Comparison of ENCODE assay signal across 17 cellular contexts in the genomic region with DNA sequence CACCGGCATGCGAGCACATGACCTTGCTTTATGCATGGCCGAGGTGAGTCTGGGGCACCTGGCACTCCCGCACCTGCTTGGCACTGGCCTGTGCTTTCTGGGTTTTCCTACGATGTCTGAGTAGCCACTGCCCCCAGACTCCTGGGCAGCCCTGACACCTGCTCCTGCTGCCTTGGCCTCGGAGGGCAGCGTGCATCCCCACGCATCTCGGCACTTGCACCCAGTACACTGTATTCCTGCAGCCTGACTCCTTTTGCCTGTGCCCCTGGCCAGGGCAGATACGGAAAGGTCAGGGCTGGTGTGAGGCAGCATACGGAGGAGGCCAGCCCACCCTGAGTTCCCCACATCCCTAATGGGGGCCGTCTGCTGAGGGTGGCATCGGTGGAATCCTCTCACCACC.
A peak's percentile ranks its signal among the peaks of the same experiment; 100 is the strongest.
DNase-seq lines count a peak whose midpoint lies in the region; ATAC-seq and TF ChIP-seq lines count a peak whose summit lies in the region.
"Had no signal": no experiment of that assay in that cellular context is flagged by ENCODE, and none has a peak within 500 bp of the region (broad histone marks: within the 10 kb centered on the region; RNA-seq: fewer than 3 reads in every experiment).

No MANE protein-coding gene starts in this region.

- TF ChIP-seq POLR2A in upper lobe of left lung (IDR thresholded peaks at IDR 0.05) = no peak

- intact Hi-C loops in activated CD4-positive, alpha-beta T cell treated with anti-CD3 and anti-CD28 coated beads, Interleukin-2, amount 10 ng/mL, durations not matched to agents 24 days and 14 days (cut with micrococcal nuclease) = no loop called here

- H3K36me3 Mint-ChIP-seq in activated CD4-positive, alpha-beta T cell treated with anti-CD3 and anti-CD28 coated beads, Interleukin-2, amount 10 ng/mL, durations not matched to agents 24 days and 14 days (ENCODE audit: low read depth) = no peaks in the 10 kb centered on the region
- no peaks in the 10 kb centered on the region for H3K36me3 Mint-ChIP-seq in osteocyte (ENCODE audit: unreplicated experiment)
- no peaks in the 10 kb centered on the region for H3K36me3 Mint-ChIP-seq in activated CD8-positive, alpha-beta T cell treated with anti-CD3 and anti-CD28 coated beads, Interleukin-2, amount 10 ng/mL, durations not matched to agents 7 days and 5 days (ENCODE audit: low read depth)
- H3K36me3 Mint-ChIP-seq: CD4-positive, CD25-positive, alpha-beta regulatory T cell had no signal

- no peaks in the 10 kb centered on the region for H3K4me1 Mint-ChIP-seq in activated CD4-positive, alpha-beta T cell treated with anti-CD3 and anti-CD28 coated beads, Interleukin-2, amount 10 ng/mL, durations not matched to agents 24 days and 14 days
- H3K4me1 Mint-ChIP-seq in osteocyte (ENCODE audit: unreplicated experiment) = no peaks in the 10 kb centered on the region
- no peaks in the 10 kb centered on the region for H3K4me1 Mint-ChIP-seq in activated CD8-positive, alpha-beta T cell treated with anti-CD3 and anti-CD28 coated beads, Interleukin-2, amount 10 ng/mL, durations not matched to agents 7 days and 5 days (ENCODE audit: low read depth)
- H3K4me1 Mint-ChIP-seq in stimulated activated naive CD8-positive, alpha-beta T cell treated with anti-CD3 and anti-CD28 coated beads, Interleukin-15, amount 100 ng/mL, for 72 hours = no peaks in the 10 kb centered on the region
- H3K4me1 Mint-ChIP-seq: CD4-positive, CD25-positive, alpha-beta regulatory T cell had no signal

- no peaks in the 10 kb centered on the region for H3K36me3 ChIP-seq in upper lobe of left lung
- H3K36me3 ChIP-seq: BLaER1 had no signal

- CTCF ChIA-PET in activated CD8-positive, alpha-beta T cell treated with anti-CD3 and anti-CD28 coated beads, Interleukin-2, amount 10 ng/mL, durations not matched to agents 7 days and 5 days (lab: Charles Lee) = no interaction called here

- no peak overlapping the region for H3K4me3 Mint-ChIP-seq in activated CD4-positive, alpha-beta T cell treated with anti-CD3 and anti-CD28 coated beads, Interleukin-2, amount 10 ng/mL, durations not matched to agents 24 days and 14 days
- no peak overlapping the region for H3K4me3 Mint-ChIP-seq in osteocyte (ENCODE audit: unreplicated experiment)
- no peak overlapping the region for H3K4me3 Mint-ChIP-seq in activated CD8-positive, alpha-beta T cell treated with anti-CD3 and anti-CD28 coated beads, Interleukin-2, amount 10 ng/mL, durations not matched to agents 7 days and 5 days
- no peak overlapping the region for H3K4me3 Mint-ChIP-seq in stimulated activated naive CD8-positive, alpha-beta T cell treated with anti-CD3 and anti-CD28 coated beads, Interleukin-15, amount 100 ng/mL, for 72 hours
- H3K4me3 Mint-ChIP-seq: CD4-positive, CD25-positive, alpha-beta regulatory T cell; HFFc6 had no signal

- H3K4me1 ChIP-seq in upper lobe of left lung = peaks cover 0 to 3% (median 0%) of the 10 kb centered on the region in 4 donors

- TF ChIP-seq CTCF in osteocyte (IDR thresholded peaks at IDR 0.05) (no peak), upper lobe of left lung (IDR thresholded peaks at IDR 0.05) (no peak)

- no peaks in the 10 kb centered on the region for H3K27me3 Mint-ChIP-seq in activated CD4-positive, alpha-beta T cell treated with anti-CD3 and anti-CD28 coated beads, Interleukin-2, amount 10 ng/mL, durations not matched to agents 24 days and 14 days
- H3K27me3 Mint-ChIP-seq in osteocyte (ENCODE audit: unreplicated experiment) = no peaks in the 10 kb centered on the region
- no peaks in the 10 kb centered on the region for H3K27me3 Mint-ChIP-seq in activated CD8-positive, alpha-beta T cell treated with anti-CD3 and anti-CD28 coated beads, Interleukin-2, amount 10 ng/mL, durations not matched to agents 7 days and 5 days (ENCODE audit: low read depth)
- no peaks in the 10 kb centered on the region for H3K27me3 Mint-ChIP-seq in stimulated activated naive CD8-positive, alpha-beta T cell treated with anti-CD3 and anti-CD28 coated beads, Interleukin-15, amount 100 ng/mL, for 72 hours

- no peaks in the 10 kb centered on the region for H3K27me3 ChIP-seq in upper lobe of left lung
- H3K27me3 ChIP-seq: BLaER1 had no signal

- no peak overlapping the region for H3K4me3 ChIP-seq in upper lobe of left lung
- H3K4me3 ChIP-seq: BLaER1 had no signal

- H3K27ac ChIP-seq in upper lobe of left lung = no peak overlapping the region
- H3K27ac ChIP-seq: 22Rv1, BLaER1 had no signal

- H3K9me3 ChIP-seq in upper lobe of left lung = no peaks in the 10 kb centered on the region
- H3K9me3 ChIP-seq: BLaER1 had no signal

- ATAC-seq in upper lobe of left lung (ENCODE audit: low FRiP score in 2 of 2) = peak in 1 of 2 donors; percentile 4
- no peak for ATAC-seq in activated CD8-positive, alpha-beta T cell treated with anti-CD3 and anti-CD28 coated beads, Interleukin-2, amount 10 ng/mL, durations not matched to agents 7 days and 5 days
- no peak for ATAC-seq in stimulated activated naive CD8-positive, alpha-beta T cell treated with anti-CD3 and anti-CD28 coated beads, Interleukin-15, amount 100 ng/mL, for 72 hours
- ATAC-seq: HepG2 had no signal

- H3K27ac Mint-ChIP-seq in activated CD4-positive, alpha-beta T cell treated with anti-CD3 and anti-CD28 coated beads, Interleukin-2, amount 10 ng/mL, durations not matched to agents 24 days and 14 days = no peak overlapping the region
- H3K27ac Mint-ChIP-seq in osteocyte (ENCODE audit: unreplicated experiment) = no peak overlapping the region
- no peak overlapping the region for H3K27ac Mint-ChIP-seq in activated CD8-positive, alpha-beta T cell treated with anti-CD3 and anti-CD28 coated beads, Interleukin-2, amount 10 ng/mL, durations not matched to agents 7 days and 5 days
- H3K27ac Mint-ChIP-seq in stimulated activated naive CD8-positive, alpha-beta T cell treated with anti-CD3 and anti-CD28 coated beads, Interleukin-15, amount 100 ng/mL, for 72 hours = no peak overlapping the region
- H3K27ac Mint-ChIP-seq: CD4-positive, CD25-positive, alpha-beta regulatory T cell; HFFc6 had no signal

- H3K9me3 Mint-ChIP-seq in activated CD4-positive, alpha-beta T cell treated with anti-CD3 and anti-CD28 coated beads, Interleukin-2, amount 10 ng/mL, durations not matched to agents 24 days and 14 days = no peaks in the 10 kb centered on the region
- no peaks in the 10 kb centered on the region for H3K9me3 Mint-ChIP-seq in osteocyte (ENCODE audit: unreplicated experiment)
- H3K9me3 Mint-ChIP-seq in activated CD8-positive, alpha-beta T cell treated with anti-CD3 and anti-CD28 coated beads, Interleukin-2, amount 10 ng/mL, durations not matched to agents 7 days and 5 days (ENCODE audit: insufficient read depth) = no peaks in the 10 kb centered on the region
- no peaks in the 10 kb centered on the region for H3K9me3 Mint-ChIP-seq in stimulated activated naive CD8-positive, alpha-beta T cell treated with anti-CD3 and anti-CD28 coated beads, Interleukin-15, amount 100 ng/mL, for 72 hours

- WGBS in upper lobe of left lung, 2 donors = 83 to 85% methylated on average over 6 to 13 of the region's 13 CpGs

- POLR2A ChIA-PET in activated CD8-positive, alpha-beta T cell treated with anti-CD3 and anti-CD28 coated beads, Interleukin-2, amount 10 ng/mL, durations not matched to agents 7 days and 5 days (lab: Charles Lee) = no interaction called here

- TF ChIP-seq EP300 in upper lobe of left lung (IDR thresholded peaks at IDR 0.05) = no peak

- DNase-seq in activated CD4-positive, alpha-beta T cell treated with anti-CD3 and anti-CD28 coated beads, Interleukin-2, amount 10 ng/mL, durations not matched to agents 24 days and 14 days = peak; percentile 31
- DNase-seq in activated CD4-positive, alpha-beta T cell treated with anti-CD3 and anti-CD28 coated beads, Interleukin-2, amount 50 U/mL, for 1 hour = no peak
- DNase-seq in ecto neural progenitor cell (ENCODE audit: low spot score) (peak; percentile 23), osteocyte (ENCODE audit: extremely low spot score, unreplicated experiment) (peak; percentile 69), upper lobe of left lung (peak; percentile 9 to 36), A172 (ENCODE audit: low spot score) (no peak)
- no peak for DNase-seq in activated CD8-positive, alpha-beta T cell treated with anti-CD3 and anti-CD28 coated beads, Interleukin-2, amount 10 ng/mL, durations not matched to agents 7 days and 5 days
- DNase-seq in stimulated activated naive CD8-positive, alpha-beta T cell treated with anti-CD3 and anti-CD28 coated beads, Interleukin-15, amount 100 ng/mL, for 72 hours = no peak
- DNase-seq: AML-193; CD4-positive, CD25-positive, alpha-beta regulatory T cell; DMS53; GF-D8; HCEC 1CT; HFFc6 had no signal

Comparison
In these comparisons a context has a peak if more than half of its experiments do, and no peak if none do; other contexts are left out.
1. DNase-seq: peak in activated CD4-positive, alpha-beta T cell treated with anti-CD3 and anti-CD28 coated beads, Interleukin-2, amount 10 ng/mL, durations not matched to agents 24 days and 14 days (single experiment), ecto neural progenitor cell (single experiment), osteocyte (single experiment) and upper lobe of left lung (2 of 2); none in activated CD4-positive, alpha-beta T cell treated with anti-CD3 and anti-CD28 coated beads, Interleukin-2, amount 50 U/mL, for 1 hour (single experiment), activated CD8-positive, alpha-beta T cell treated with anti-CD3 and anti-CD28 coated beads, Interleukin-2, amount 10 ng/mL, durations not matched to agents 7 days and 5 days (single experiment), A172 (single experiment) and stimulated activated naive CD8-positive, alpha-beta T cell treated with anti-CD3 and anti-CD28 coated beads, Interleukin-15, amount 100 ng/mL, for 72 hours (0 of 2).